ENCODE assay signal across 23 cellular contexts in the genomic region with DNA sequence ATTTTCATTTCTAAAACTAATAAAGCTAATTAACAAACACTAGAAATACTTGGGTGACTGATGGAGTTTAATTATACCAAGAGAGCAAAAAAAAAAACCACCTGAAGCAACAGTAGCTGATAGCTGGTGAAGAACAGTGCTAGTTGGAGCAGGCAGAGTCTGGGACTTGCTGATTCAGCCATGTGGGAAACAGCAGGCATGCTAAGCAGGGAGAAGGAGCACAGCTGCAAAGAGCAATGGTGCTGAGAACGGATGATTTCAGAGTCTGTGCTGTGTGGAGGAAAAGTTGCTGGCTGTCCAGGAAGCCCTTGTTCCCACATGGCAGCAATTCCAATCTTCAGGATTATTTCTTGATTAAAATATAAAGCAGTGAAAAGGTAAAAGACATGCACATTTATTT.
"Had no signal": no experiment of that assay in that cellular context is flagged by ENCODE, and none has a peak within 500 bp of the region (broad histone marks: within the 10 kb centered on the region; RNA-seq: fewer than 3 reads in every experiment).

No MANE protein-coding gene starts in this region.

- H3K4me3 Mint-ChIP-seq: activated CD4-positive, alpha-beta T cell treated with anti-CD3 and anti-CD28 coated beads, Interleukin-2, amount 10 ng/mL, durations not matched to agents 7 days and 5 days; activated CD8-positive, alpha-beta memory T cell treated with anti-CD3 and anti-CD28 coated beads, Interleukin-2, amount 10 ng/mL, durations not matched to agents 7 days and 5 days; activated CD8-positive, alpha-beta T cell treated with anti-CD3 and anti-CD28 coated beads for 36 hours; activated naive CD4-positive, alpha-beta T cell treated with anti-CD3 and anti-CD28 coated beads, Interleukin-2, amount 10 ng/mL, durations not matched to agents 7 days and 5 days; naive B cell; neural crest cell; stimulated activated effector memory CD8-positive, alpha-beta T cell treated with anti-CD3 and anti-CD28 coated beads, Interleukin-12 subunit alpha, Interleukin-12 subunit beta, amount 100 ng/mL, for 72 hours had no signal

- H3K27me3 Mint-ChIP-seq: activated CD4-positive, alpha-beta T cell treated with anti-CD3 and anti-CD28 coated beads, Interleukin-2, amount 10 ng/mL, durations not matched to agents 7 days and 5 days; activated CD8-positive, alpha-beta memory T cell treated with anti-CD3 and anti-CD28 coated beads, Interleukin-2, amount 10 ng/mL, durations not matched to agents 7 days and 5 days; activated naive CD4-positive, alpha-beta T cell treated with anti-CD3 and anti-CD28 coated beads, Interleukin-2, amount 10 ng/mL, durations not matched to agents 7 days and 5 days had no signal

- H3K4me2 ChIP-seq: hepatocyte had no signal

- H3K9me3 Mint-ChIP-seq: activated CD4-positive, alpha-beta T cell treated with anti-CD3 and anti-CD28 coated beads, Interleukin-2, amount 10 ng/mL, durations not matched to agents 7 days and 5 days; activated CD8-positive, alpha-beta T cell treated with anti-CD3 and anti-CD28 coated beads for 36 hours; activated naive CD4-positive, alpha-beta T cell treated with anti-CD3 and anti-CD28 coated beads, Interleukin-2, amount 10 ng/mL, durations not matched to agents 7 days and 5 days; neural crest cell; stimulated activated effector memory CD8-positive, alpha-beta T cell treated with anti-CD3 and anti-CD28 coated beads, Interleukin-12 subunit alpha, Interleukin-12 subunit beta, amount 100 ng/mL, for 72 hours had no signal

- FAIRE-seq: endometrium, islet of Langerhans had no signal

- H3K27ac ChIP-seq: hepatocyte, prostate gland, stomach, suprapubic skin, tibial nerve, VCaP had no signal

- H3K4me1 Mint-ChIP-seq: activated CD4-positive, alpha-beta T cell treated with anti-CD3 and anti-CD28 coated beads, Interleukin-2, amount 10 ng/mL, durations not matched to agents 7 days and 5 days; activated CD8-positive, alpha-beta memory T cell treated with anti-CD3 and anti-CD28 coated beads, Interleukin-2, amount 10 ng/mL, durations not matched to agents 7 days and 5 days; activated naive CD4-positive, alpha-beta T cell treated with anti-CD3 and anti-CD28 coated beads, Interleukin-2, amount 10 ng/mL, durations not matched to agents 7 days and 5 days; naive B cell; neural crest cell; stimulated activated effector memory CD8-positive, alpha-beta T cell treated with anti-CD3 and anti-CD28 coated beads, Interleukin-12 subunit alpha, Interleukin-12 subunit beta, amount 100 ng/mL, for 72 hours had no signal

- ATAC-seq: activated CD8-positive, alpha-beta memory T cell treated with anti-CD3 and anti-CD28 coated beads, Interleukin-2, amount 10 ng/mL, durations not matched to agents 7 days and 5 days; activated CD8-positive, alpha-beta T cell treated with anti-CD3 and anti-CD28 coated beads for 36 hours; stimulated activated effector memory CD8-positive, alpha-beta T cell treated with anti-CD3 and anti-CD28 coated beads, Interleukin-12 subunit alpha, Interleukin-12 subunit beta, amount 100 ng/mL, for 72 hours had no signal

- H3K27ac Mint-ChIP-seq: activated CD4-positive, alpha-beta T cell treated with anti-CD3 and anti-CD28 coated beads, Interleukin-2, amount 10 ng/mL, durations not matched to agents 7 days and 5 days; activated CD8-positive, alpha-beta memory T cell treated with anti-CD3 and anti-CD28 coated beads, Interleukin-2, amount 10 ng/mL, durations not matched to agents 7 days and 5 days; activated CD8-positive, alpha-beta T cell treated with anti-CD3 and anti-CD28 coated beads for 36 hours; activated naive CD4-positive, alpha-beta T cell treated with anti-CD3 and anti-CD28 coated beads, Interleukin-2, amount 10 ng/mL, durations not matched to agents 7 days and 5 days; naive B cell; stimulated activated effector memory CD8-positive, alpha-beta T cell treated with anti-CD3 and anti-CD28 coated beads, Interleukin-12 subunit alpha, Interleukin-12 subunit beta, amount 100 ng/mL, for 72 hours had no signal

- H3K36me3 Mint-ChIP-seq: activated CD8-positive, alpha-beta memory T cell treated with anti-CD3 and anti-CD28 coated beads, Interleukin-2, amount 10 ng/mL, durations not matched to agents 7 days and 5 days; activated naive CD4-positive, alpha-beta T cell treated with anti-CD3 and anti-CD28 coated beads, Interleukin-2, amount 10 ng/mL, durations not matched to agents 7 days and 5 days; naive B cell; stimulated activated effector memory CD8-positive, alpha-beta T cell treated with anti-CD3 and anti-CD28 coated beads, Interleukin-12 subunit alpha, Interleukin-12 subunit beta, amount 100 ng/mL, for 72 hours had no signal

- H2AFZ ChIP-seq: hepatocyte had no signal

- H3K4me1 ChIP-seq: prostate gland, stomach, suprapubic skin, tibial nerve had no signal

- H3K27me3 ChIP-seq: hepatocyte, stomach, suprapubic skin, tibial nerve had no signal

- H3K36me3 ChIP-seq: prostate gland, stomach, suprapubic skin, tibial nerve had no signal

- DNase-seq: activated CD4-positive, alpha-beta T cell treated with anti-CD3 and anti-CD28 coated beads, Interleukin-2, amount 10 ng/mL, durations not matched to agents 7 days and 5 days; activated CD4-positive, CD25-positive, alpha-beta regulatory T cell treated with anti-CD3 and anti-CD28 coated beads, Interleukin-2, amount 50 U/mL, for 72 hours; activated CD8-positive, alpha-beta memory T cell treated with anti-CD3 and anti-CD28 coated beads, Interleukin-2, amount 10 ng/mL, durations not matched to agents 7 days and 5 days; activated CD8-positive, alpha-beta T cell treated with anti-CD3 and anti-CD28 coated beads for 36 hours; activated effector memory CD4-positive, alpha-beta T cell treated with anti-CD3 and anti-CD28 coated beads, Interleukin-2, amount 50 U/mL, for 16 hours; activated naive CD4-positive, alpha-beta T cell treated with anti-CD3 and anti-CD28 coated beads, Interleukin-2, amount 10 ng/mL, durations not matched to agents 7 days and 5 days; activated T-cell treated with anti-CD3 and anti-CD28 coated beads for 4 hours; cortex of kidney; erythroblast; foreskin fibroblast; mesenchymal stem cell; naive B cell; stimulated activated CD4-positive, alpha-beta T cell treated with anti-CD3 and anti-CD28 coated beads, Interleukin-1b, Interleukin-23, amount 100 ng/mL, for 48 hours; stomach had no signal

- H3K79me2 ChIP-seq: hepatocyte had no signal

- H3K4me3 ChIP-seq: hepatocyte, prostate gland, stomach, suprapubic skin, tibial nerve had no signal

- H3K9me3 ChIP-seq: prostate gland, stomach, suprapubic skin, tibial nerve had no signal
